ENCODE assay signal across 8 cellular contexts in the genomic region with DNA sequence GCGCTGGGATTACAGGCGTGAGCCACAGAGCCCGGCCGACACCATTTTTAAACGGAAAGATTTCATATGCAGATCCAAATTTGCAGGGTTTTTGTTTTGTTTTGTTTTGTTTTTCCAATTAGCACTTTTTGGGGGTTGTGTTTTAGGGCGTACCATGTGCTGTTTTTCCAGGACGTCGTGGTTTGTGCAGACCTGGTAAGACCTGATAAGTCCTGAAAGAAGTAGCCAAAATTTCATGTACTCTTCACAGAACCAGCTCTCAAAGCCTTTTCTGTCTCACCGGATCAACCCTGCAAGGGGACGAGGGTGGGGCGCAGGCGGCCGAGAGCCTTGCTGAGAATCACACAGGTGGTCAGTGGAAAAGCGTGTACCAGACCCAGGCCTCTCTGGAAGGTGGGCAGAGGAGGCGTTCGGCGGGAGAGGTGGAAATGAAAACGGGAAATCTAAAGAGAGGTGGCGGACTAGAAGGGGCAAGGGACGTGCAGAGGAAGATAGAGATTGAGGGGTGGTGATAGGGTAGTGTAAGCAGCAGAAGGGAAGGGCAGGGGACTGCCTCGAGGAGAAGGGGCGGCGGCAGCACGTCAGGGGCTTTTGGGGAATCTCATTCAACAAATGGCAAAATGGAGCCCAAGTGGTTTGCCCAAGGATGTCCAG. TPM values are rescaled to one million over a fixed set of nuclear protein-coding genes. Genes with fewer than 3 reads are reported as not detected.
DNase-seq lines count a peak whose midpoint lies in the region; ATAC-seq and TF ChIP-seq lines count a peak whose summit lies in the region.

No MANE protein-coding gene starts in this region.

- no peaks in the 10 kb centered on the region for H3K27me3 ChIP-seq in BE2C
- H3K27me3 ChIP-seq in cardiac muscle cell, result no peaks in the 10 kb centered on the region

- TF ChIP-seq CTCF in BE2C (IDR thresholded peaks at IDR 0.05; ENCODE audit: low read depth, low read length), result no peak
- no peak for TF ChIP-seq CTCF in cardiac muscle cell (IDR thresholded peaks at IDR 0.05; ENCODE audit: low read depth, low read length)
- no peak for TF ChIP-seq CTCF in retinal pigment epithelial cell (conservative IDR thresholded peaks at IDR 0.05; ENCODE audit: low read depth, low read length)

- H3K4me3 Mint-ChIP-seq in activated T-cell treated with anti-CD3 and anti-CD28 coated beads, Interleukin-2, amount 50 U/mL, for 4 hours, result peak overlapping the region; percentile 98

- H3K4me1 Mint-ChIP-seq in activated T-cell treated with anti-CD3 and anti-CD28 coated beads, Interleukin-2, amount 50 U/mL, for 4 hours (ENCODE audit: low read depth), result peaks cover 25% of the 10 kb centered on the region

- peaks cover 1% of the 10 kb centered on the region; the same call in 1 of the 2 replicates for H3K36me3 ChIP-seq in BE2C
- no peaks in the 10 kb centered on the region for H3K36me3 ChIP-seq in cardiac muscle cell

- H3K36me3 Mint-ChIP-seq in activated T-cell treated with anti-CD3 and anti-CD28 coated beads, Interleukin-2, amount 50 U/mL, for 4 hours (ENCODE audit: insufficient read depth), result peaks cover 1% of the 10 kb centered on the region

- peak; percentile 3 for ATAC-seq in HG03460 (IDR thresholded peaks at IDR 0.05; ENCODE audit: unreplicated experiment)
- peak in 1 of 2 donors; percentile 0 for ATAC-seq in activated T-cell treated with anti-CD3 and anti-CD28 coated beads, Interleukin-2, amount 50 U/mL, for 4 hours
- ATAC-seq in GM21515 (IDR thresholded peaks at IDR 0.05; ENCODE audit: unreplicated experiment), result no peak

- H3K27me3 Mint-ChIP-seq in activated T-cell treated with anti-CD3 and anti-CD28 coated beads, Interleukin-2, amount 50 U/mL, for 4 hours (ENCODE audit: low read depth), result no peaks in the 10 kb centered on the region

- H3K27ac ChIP-seq in cardiac muscle cell, result peak overlapping the region; percentile 92

- H3K9me3 ChIP-seq in BE2C, result no peaks in the 10 kb centered on the region
- no peaks in the 10 kb centered on the region for H3K9me3 ChIP-seq in cardiac muscle cell (ENCODE audit: low read depth)

- peaks cover 3% of the 10 kb centered on the region; the same call in 1 of the 2 replicates for H3K4me1 ChIP-seq in BE2C
- H3K4me1 ChIP-seq in cardiac muscle cell (ENCODE audit: low read depth), result peaks cover 15% of the 10 kb centered on the region

- H3K9me3 Mint-ChIP-seq in activated T-cell treated with anti-CD3 and anti-CD28 coated beads, Interleukin-2, amount 50 U/mL, for 4 hours, result no peaks in the 10 kb centered on the region

- peak; percentile 14 for DNase-seq in BE2C
- no peak for DNase-seq in activated T-cell treated with anti-CD3 and anti-CD28 coated beads, Interleukin-2, amount 50 U/mL, for 4 hours
- DNase-seq in cardiac muscle cell (ENCODE audit: low read depth in 1 of 2, low spot score in 1 of 2), result no peak
- no peak for DNase-seq in retinal pigment epithelial cell (ENCODE audit: low read depth)
- no peak for DNase-seq in globus pallidus (ENCODE audit: low spot score)
- DNase-seq in middle frontal gyrus (ENCODE audit: extremely low spot score, low spot score), result no peak

- peak overlapping the region; percentile 100 for H3K4me3 ChIP-seq in BE2C (ENCODE audit: low read depth, low read length)
- H3K4me3 ChIP-seq in cardiac muscle cell, result peak overlapping the region; percentile 57
- peak overlapping the region; percentile 92 for H3K4me3 ChIP-seq in retinal pigment epithelial cell (ENCODE audit: low read length)

RNA-seq across cellular contexts. Expression of a gene that starts 1.2 kb away (rescaled TPM):
- 71.4 TPM for polyA plus RNA-seq in BE2C (2012; ENCODE audit: insufficient read depth, insufficient read length, low read depth)
- total RNA-seq in activated T-cell treated with anti-CD3 and anti-CD28 coated beads, Interleukin-2, amount 50 U/mL, for 4 hours, result 10 to 100 TPM; 43.0 to 50.1 (median 43.2) TPM
- total RNA-seq in cardiac muscle cell, result 24.0 and 26.1 TPM in 2 replicates
- polyA plus RNA-seq in cardiac muscle cell, result 29.0 and 29.8 TPM in 2 replicates

RNA-seq across cellular contexts. Expression of a gene that starts 30.7 kb away (rescaled TPM):
- 264 TPM for polyA plus RNA-seq in BE2C (2012; ENCODE audit: insufficient read depth, insufficient read length, low read depth)
- total RNA-seq in activated T-cell treated with anti-CD3 and anti-CD28 coated beads, Interleukin-2, amount 50 U/mL, for 4 hours, result 100 to 1,000 TPM; 121 to 133 (median 123) TPM
- total RNA-seq in cardiac muscle cell, result 187 and 224 TPM in 2 replicates
- polyA plus RNA-seq in cardiac muscle cell, result 159 and 222 TPM in 2 replicates

RNA-seq across cellular contexts. Expression of a gene that starts 58.5 kb away (rescaled TPM):
- 243 TPM for polyA plus RNA-seq in BE2C (2012; ENCODE audit: insufficient read depth, insufficient read length, low read depth)
- total RNA-seq in activated T-cell treated with anti-CD3 and anti-CD28 coated beads, Interleukin-2, amount 50 U/mL, for 4 hours, result 100 to 1,000 TPM in 1 of 3 donors, 10 to 100 TPM in 2; 87.5 to 101 (median 95.8) TPM
- total RNA-seq in cardiac muscle cell, result 203 and 313 TPM in 2 replicates
- 273 and 388 TPM in 2 replicates for polyA plus RNA-seq in cardiac muscle cell

RNA-seq across cellular contexts. Expression of a gene that starts 58.6 kb away (rescaled TPM):
- 206 TPM for polyA plus RNA-seq in BE2C (2012; ENCODE audit: insufficient read depth, insufficient read length, low read depth)
- total RNA-seq in activated T-cell treated with anti-CD3 and anti-CD28 coated beads, Interleukin-2, amount 50 U/mL, for 4 hours, result 100 to 1,000 TPM; 247 to 262 (median 255) TPM
- 11.5 and 18.0 TPM in 2 replicates for total RNA-seq in cardiac muscle cell
- 52.0 and 56.7 TPM in 2 replicates for polyA plus RNA-seq in cardiac muscle cell
